Comparison of ENCODE assay signal across 15 cellular contexts in the genomic region with DNA sequence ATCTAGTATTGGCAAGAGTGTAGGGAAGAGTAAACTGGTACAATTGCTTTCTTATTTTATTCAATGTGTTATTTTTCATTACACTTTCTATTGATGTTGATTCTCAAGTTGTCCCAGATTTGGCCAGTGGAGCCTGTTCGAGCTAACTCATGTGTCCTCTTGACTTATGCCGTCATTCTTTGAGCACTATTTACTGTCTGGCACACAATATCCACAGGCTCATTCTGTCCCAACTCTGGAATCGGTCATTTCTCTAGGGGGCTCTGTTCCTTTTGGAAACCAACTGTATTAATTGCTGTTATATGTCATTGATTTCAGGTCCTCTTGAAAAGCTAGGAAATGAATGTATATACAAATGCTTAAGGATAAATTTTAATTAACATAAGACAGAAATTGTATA.
"Had no signal": no experiment of that assay in that cellular context is flagged by ENCODE, and none has a peak within 500 bp of the region (broad histone marks: within the 10 kb centered on the region; RNA-seq: fewer than 3 reads in every experiment).

No MANE protein-coding gene starts in this region.

- H3K4me1 ChIP-seq: esophagus squamous epithelium, foreskin keratinocyte had no signal

- ATAC-seq: activated T-cell treated with anti-CD3 and anti-CD28 coated beads, Interleukin-2, amount 50 U/mL, for 4 hours; foreskin keratinocyte; naive thymus-derived CD8-positive, alpha-beta T cell; stimulated activated naive CD8-positive, alpha-beta T cell treated with anti-CD3 and anti-CD28 coated beads, Interleukin-15, Interleukin-2, amounts not matched to agents 100 U/mL and 50 U/mL, for 24 hours had no signal

- H3K36me3 ChIP-seq: esophagus squamous epithelium, suprapubic skin, WERI-Rb-1 had no signal

- H3K27me3 ChIP-seq: esophagus squamous epithelium, foreskin keratinocyte, suprapubic skin had no signal

- DNase-seq: activated CD4-positive, alpha-beta memory T cell treated with anti-CD3 and anti-CD28 coated beads, Interleukin-2, amount 10 ng/mL, durations not matched to agents 7 days and 5 days; activated CD4-positive, alpha-beta T cell treated with anti-CD3 and anti-CD28 coated beads for 4 hours; activated effector memory CD4-positive, alpha-beta T cell treated with Interleukin-2 at 50 U/mL for 16 hours; activated naive CD4-positive, alpha-beta T cell treated with anti-CD3 and anti-CD28 coated beads, Interleukin-2, amount 50 U/mL, for 16 hours; activated T-cell treated with anti-CD3 and anti-CD28 coated beads, Interleukin-2, amount 50 U/mL, for 4 hours; central memory CD4-positive, alpha-beta T cell; effector CD4-positive, alpha-beta T cell; esophagus squamous epithelium; foreskin keratinocyte; naive thymus-derived CD8-positive, alpha-beta T cell; stimulated activated naive CD8-positive, alpha-beta T cell treated with anti-CD3 and anti-CD28 coated beads, Interleukin-15, Interleukin-2, amounts not matched to agents 100 U/mL and 50 U/mL, for 24 hours; WERI-Rb-1 had no signal

- H3K4me3 ChIP-seq: coronary artery, esophagus squamous epithelium, SK-N-MC, suprapubic skin had no signal

- H3K27ac ChIP-seq: coronary artery, foreskin keratinocyte, SK-N-MC, suprapubic skin, WERI-Rb-1 had no signal

- H3K9me3 ChIP-seq: esophagus squamous epithelium, suprapubic skin had no signal
